In the genomic region with DNA sequence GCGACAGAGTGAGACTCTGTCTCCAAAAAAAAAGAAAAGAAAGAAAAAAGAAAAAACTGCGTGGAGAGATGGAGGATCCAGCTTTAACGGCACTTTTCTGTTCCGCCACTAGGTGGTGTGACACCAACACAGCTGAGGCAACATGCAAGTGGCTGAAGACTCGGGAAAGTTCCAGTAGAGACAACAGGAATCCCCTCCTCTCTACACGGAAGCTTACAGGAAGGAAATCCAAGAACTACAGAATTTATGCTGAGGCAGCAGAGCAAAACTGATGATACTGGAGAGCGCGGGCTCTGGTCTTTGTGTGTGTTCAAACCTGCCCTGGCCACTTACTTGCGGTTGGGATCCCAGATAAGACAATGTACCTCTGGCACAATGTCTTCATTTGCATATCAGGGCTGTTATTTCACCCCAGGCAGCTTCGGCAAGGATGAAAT, we compare ENCODE assay signal across 8 cellular contexts. TPM values are rescaled to one million over a fixed set of nuclear protein-coding genes. Genes with fewer than 3 reads are reported as not detected.
A peak's percentile ranks its signal among the peaks of the same experiment; 100 is the strongest.
DNase-seq lines count a peak whose midpoint lies in the region; ATAC-seq, FAIRE-seq and TF ChIP-seq lines count a peak whose summit lies in the region.

No MANE protein-coding gene starts in this region.

- intact Hi-C loops in kidney (cut with DNase I): no loop called here

- peak overlapping the region; percentile 14 to 72 for H3K9ac ChIP-seq in kidney (ENCODE audit: low read length in 2 of 2)

- TF ChIP-seq CTCF in AG04450 (IDR thresholded peaks at IDR 0.05; ENCODE audit: low read depth, low read length): peak; percentile 92
- TF ChIP-seq CTCF in kidney (IDR thresholded peaks at IDR 0.05; ENCODE audit: borderline replicate concordance, extremely low read depth, insufficient read depth): peak; percentile 86

- POLR2A ChIA-PET in AG04450 (lab: Yijun Ruan, JAX): interaction anchor here (0.7 to 1.4 kb wide), 4 partner anchors 8 to 32 kb away, joined by 3 to 9 read pairs (median 4); a partner anchor contains a TSS

- peaks cover 30 to 39% of the 10 kb centered on the region in 2 donors for H3K4me1 ChIP-seq in kidney (ENCODE audit: control insufficient read depth in 1 of 2, insufficient read depth in 1 of 2, low read depth in 1 of 2, low read length in 2 of 2)

- H3K4me3 ChIP-seq in AG04450 (ENCODE audit: low read depth, low read length): 0 out of 2 replicates have a peak overlapping the region, but pooled peaks have one; percentile 7
- H3K4me3 ChIP-seq in kidney (ENCODE audit: low read length in 2 of 2): peak overlapping the region in 1 of 2 donors; percentile 27

- FAIRE-seq in kidney (lab: Jason Lieb, UNC): peak; percentile 51

- no peaks in the 10 kb centered on the region for H3K27me3 ChIP-seq in AG04450 (ENCODE audit: control insufficient read depth, insufficient read depth, low read length)

- H3K9me3 ChIP-seq in AG04450 (ENCODE audit: control insufficient read depth, insufficient read depth, low read length) (no peaks in the 10 kb centered on the region), kidney (ENCODE audit: control insufficient read depth in 1 of 2, low read length in 2 of 2) (no peaks in the 10 kb centered on the region)

- ATAC-seq in GM18861 (IDR thresholded peaks at IDR 0.05; ENCODE audit: unreplicated experiment) (peak; percentile 51), HG02852 (IDR thresholded peaks at IDR 0.05; ENCODE audit: unreplicated experiment) (no peak)
- ATAC-seq in activated CD4-positive, CD25-positive, alpha-beta regulatory T cell treated with anti-CD3 and anti-CD28 coated beads, Interleukin-2, amount 50 U/mL, for 24 hours: peak; percentile 52 to 71

- CTCF ChIA-PET in AG04450 (lab: Charles Lee): interaction anchor here (0.5 to 3.7 kb wide), 25 partner anchors 8 to 253 kb away, joined by 3 to 72 read pairs (median 6); a partner anchor contains a TSS

- no peaks in the 10 kb centered on the region for H3K36me3 ChIP-seq in kidney (ENCODE audit: control insufficient read depth in 1 of 2, insufficient read depth in 2 of 2, low read length in 2 of 2)

- peak overlapping the region; percentile 31 for H3K27ac ChIP-seq in AG04450 (ENCODE audit: low read depth, low read length)
- peak overlapping the region; percentile 93 for H3K27ac ChIP-seq in cingulate gyrus (ENCODE audit: low read depth, low read length)
- H3K27ac ChIP-seq in kidney (ENCODE audit: low read depth in 2 of 2, low read length in 2 of 2): peak overlapping the region; percentile 85 to 91

- peak; percentile 67 for DNase-seq in AG04450 (ENCODE audit: low read depth, low spot score)
- DNase-seq in NCI-H2196 (lab: John Stamatoyannopoulos, UW; ENCODE audit: unreplicated experiment): peak; percentile 85
- peak; percentile 58 for DNase-seq in kidney
- peak; percentile 76 for DNase-seq in stimulated activated CD4-positive, alpha-beta T cell treated with anti-CD3 and anti-CD28 coated beads, Interleukin-15, amount 100 ng/mL, for 24 hours

RNA-seq across cellular contexts. Expression of a gene that starts 9.9 kb away (rescaled TPM):
- polyA plus RNA-seq in AG04450 (2011; rRNA removed) (62.6 and 81.9 TPM in 2 replicates), kidney (ENCODE audit: insufficient read depth, low read depth, low replicate concordance) (33.7 TPM)
- polyA minus RNA-seq in AG04450 (2011; rRNA and poly(A)+ RNA removed): 45.8 and 76.4 TPM in 2 replicates
- total RNA-seq in kidney: 69.7 TPM

RNA-seq across cellular contexts. Expression of a gene that starts 54.0 kb away (rescaled TPM):
- polyA plus RNA-seq in AG04450 (2011; rRNA removed) (2.7 and 2.8 TPM in 2 replicates), kidney (ENCODE audit: insufficient read depth, low read depth, low replicate concordance) (53.0 TPM)
- polyA minus RNA-seq in AG04450 (2011; rRNA and poly(A)+ RNA removed): 0.83 and 1.2 TPM in 2 replicates
- total RNA-seq in kidney: 82.1 TPM

Comparison
In these comparisons a context has a peak if more than half of its experiments do, and no peak if none do; other contexts are left out.
1. H3K27ac ChIP-seq: peak in every context shown above with its lines; median percentile 93 in cingulate gyrus; 88 in kidney; 31 in AG04450.
2. RNA of a gene that starts 54.0 kb away (polyA plus RNA-seq): 53.0 TPM in kidney (single experiment); 2.7 to 2.8 TPM in AG04450; every median in the first group is over 10 times any median in the second.
3. Peak in every context shown above with its lines, with median percentiles within 50 percentile points of each other: DNase-seq.